In genomic region chr2:141075753-141076152, GRCh38 we compare ENCODE assay signal across 24 cellular contexts.
DNase-seq lines count a peak whose midpoint lies in the region; ATAC-seq, FAIRE-seq and TF ChIP-seq lines count a peak whose summit lies in the region.
"Had no signal": no experiment of that assay in that cellular context is flagged by ENCODE, and none has a peak within 500 bp of the region (broad histone marks: within the 10 kb centered on the region; RNA-seq: fewer than 3 reads in every experiment).

No MANE protein-coding gene starts in this region.

- CTCF ChIA-PET in HepG2 (lab: Yijun Ruan, JAX; ENCODE audit: low intra/inter-chr PET ratio, low total read pairs) (no interaction called here), K562 (lab: Yijun Ruan, JAX; ENCODE audit: low intra/inter-chr PET ratio) (no interaction called here)

- H3K4me3 ChIP-seq in HepG2 (replicated peaks in 1 of 3; ENCODE audit: insufficient read depth in 1 of 3, low read depth in 2 of 3, low read length in 3 of 3) (no peak overlapping the region), right lobe of liver (no peak overlapping the region), K562 (no peak overlapping the region), smooth muscle cell (no peak overlapping the region)
- H3K4me3 ChIP-seq: BLaER1, GM23248 had no signal

- no peak overlapping the region for H2AFZ ChIP-seq in HepG2 (ENCODE audit: low read length)
- H2AFZ ChIP-seq in K562 (ENCODE audit: low read depth, low read length) = no peak overlapping the region
- H2AFZ ChIP-seq in smooth muscle cell (ENCODE audit: low read depth) = peak overlapping the region; percentile 40
- H2AFZ ChIP-seq: GM23248 had no signal

- BruUV-seq in HepG2 (replicated peaks; lab: Mats Ljungman, UMichigan) = no TSS peak
- BruUV-seq in K562 (replicated peaks; lab: Mats Ljungman, UMichigan) = no TSS peak

- TF ChIP-seq EP300 in HepG2 (IDR thresholded peaks at IDR 0.05; ENCODE audit: low read depth in 2 of 2, low read length in 2 of 2) (no peak), HepG2 (CRISPR knock-in tag; IDR thresholded peaks at IDR 0.05; ENCODE audit: borderline replicate concordance) (no peak), K562 (IDR thresholded peaks at IDR 0.05; ENCODE audit: low read length) (no peak)

- H3K4me2 ChIP-seq in HepG2 (ENCODE audit: low read depth, low read length) = no peak overlapping the region
- H3K4me2 ChIP-seq in K562 (ENCODE audit: insufficient read depth, low read length) = no peak overlapping the region
- peak overlapping the region; percentile 18 for H3K4me2 ChIP-seq in smooth muscle cell
- H3K4me2 ChIP-seq: BLaER1 had no signal

- H3K27me3 ChIP-seq in HepG2 (ENCODE audit: control insufficient read depth in 1 of 2, insufficient read depth in 2 of 2, low read length in 2 of 2) (no peaks in the 10 kb centered on the region), right lobe of liver (no peaks in the 10 kb centered on the region), K562 (ENCODE audit: control insufficient read depth in 2 of 2, insufficient read depth in 2 of 2, low read length in 2 of 2) (no peaks in the 10 kb centered on the region), smooth muscle cell (ENCODE audit: low read depth) (no peaks in the 10 kb centered on the region)
- H3K27me3 ChIP-seq: BLaER1 had no signal

- H3K79me2 ChIP-seq in HepG2 (ENCODE audit: insufficient read depth, low read length) = no peaks in the 10 kb centered on the region
- no peaks in the 10 kb centered on the region for H3K79me2 ChIP-seq in K562 (ENCODE audit: control insufficient read depth, insufficient read depth, low read length)
- no peaks in the 10 kb centered on the region for H3K79me2 ChIP-seq in smooth muscle cell (ENCODE audit: low read depth)

- TF ChIP-seq CTCF in HepG2 (CRISPR knock-in tag; IDR thresholded peaks at IDR 0.05) (no peak), right lobe of liver (IDR thresholded peaks at IDR 0.05) (no peak), K562 (IDR thresholded peaks at IDR 0.05 in 2 of 3, conservative IDR thresholded peaks at IDR 0.05 in 1 of 3; ENCODE audit: insufficient read depth in 2 of 3, low read depth in 1 of 3, low read length in 3 of 3) (no peak), smooth muscle cell (IDR thresholded peaks at IDR 0.05; ENCODE audit: borderline replicate concordance, insufficient read depth, poor library complexity, severe bottlenecking) (no peak)

- in situ Hi-C loops in HepG2 (cut with HindIII; ENCODE audit: extremely low pct_ligation_motif_present, low pct_unique_long_range_greater_than_20kb) = no loop called here
- in situ Hi-C loops in K562 (cut with MboI) = no loop called here

- DNase-seq in HepG2 (ENCODE audit: low spot score) = no peak
- DNase-seq in right lobe of liver = no peak
- no peak for DNase-seq in K562 (ENCODE audit: extremely low read depth in 1 of 4, low spot score in 3 of 4)
- DNase-seq in iris pigment epithelial cell (ENCODE audit: low read depth) = peak; percentile 21
- no peak for DNase-seq in smooth muscle cell (lab: John Stamatoyannopoulos, UW; ENCODE audit: unreplicated experiment)
- no peak for DNase-seq in amygdala (lab: John Stamatoyannopoulos, UW)
- DNase-seq: Caco-2; CD4-positive, CD25-positive, alpha-beta regulatory T cell; CD8-positive, alpha-beta T cell; DMS153; DND-41; GM23248; H7; HCEC 1CT had no signal

- no peaks in the 10 kb centered on the region for H3K9me1 ChIP-seq in K562 (ENCODE audit: control insufficient read depth, insufficient read depth, low read length)

- no peaks in the 10 kb centered on the region for H3K4me1 ChIP-seq in HepG2 (ENCODE audit: insufficient read depth, low read length)
- no peaks in the 10 kb centered on the region for H3K4me1 ChIP-seq in right lobe of liver
- H3K4me1 ChIP-seq in K562 (replicated peaks in 1 of 2; ENCODE audit: control insufficient read depth in 2 of 2, insufficient read depth in 2 of 2, low read length in 2 of 2) = no peaks in the 10 kb centered on the region
- peaks cover 3% of the 10 kb centered on the region for H3K4me1 ChIP-seq in smooth muscle cell (ENCODE audit: low read depth)
- H3K4me1 ChIP-seq: BLaER1, Caco-2 had no signal

- TF ChIP-seq RAD21 in HepG2 (CRISPR knock-in tag; IDR thresholded peaks at IDR 0.05) = no peak
- TF ChIP-seq RAD21 in K562 (CRISPR knock-in tag; conservative IDR thresholded peaks at IDR 0.05 in 1 of 2, IDR thresholded peaks at IDR 0.05 in 1 of 2) = no peak

- no peaks in the 10 kb centered on the region for H3K9me3 ChIP-seq in HepG2 (ENCODE audit: low read length)
- H3K9me3 ChIP-seq in right lobe of liver = no peaks in the 10 kb centered on the region
- no peaks in the 10 kb centered on the region for H3K9me3 ChIP-seq in K562 (replicated peaks; ENCODE audit: control insufficient read depth, insufficient read depth, low read depth, low read length)
- H3K9me3 ChIP-seq in smooth muscle cell (replicated peaks; ENCODE audit: low read depth) = no peaks in the 10 kb centered on the region
- H3K9me3 ChIP-seq: BLaER1, Caco-2 had no signal

- intact Hi-C loops in HepG2 (cut with micrococcal nuclease; ENCODE audit: unreplicated experiment) (no loop called here), right lobe of liver (cut with DNase I) (no loop called here), K562 (cut with micrococcal nuclease) (no loop called here)

- H4K20me1 ChIP-seq in HepG2 (ENCODE audit: insufficient read depth, low read length) (no peaks in the 10 kb centered on the region), K562 (replicated peaks; ENCODE audit: control insufficient read depth, insufficient read depth, low read length) (no peaks in the 10 kb centered on the region), smooth muscle cell (ENCODE audit: low read depth) (no peaks in the 10 kb centered on the region)
- H4K20me1 ChIP-seq: BLaER1 had no signal

- H3K36me3 ChIP-seq in HepG2 (replicated peaks in 1 of 2; ENCODE audit: control insufficient read depth in 1 of 2, insufficient read depth in 2 of 2, low read length in 2 of 2) = no peaks in the 10 kb centered on the region
- no peaks in the 10 kb centered on the region for H3K36me3 ChIP-seq in right lobe of liver
- H3K36me3 ChIP-seq in K562 (ENCODE audit: control insufficient read depth, insufficient read depth, low read length) = no peaks in the 10 kb centered on the region
- no peaks in the 10 kb centered on the region for H3K36me3 ChIP-seq in smooth muscle cell (ENCODE audit: low read depth)
- H3K36me3 ChIP-seq: BLaER1 had no signal

- FAIRE-seq in HepG2 (lab: Jason Lieb, UNC) = no peak
- FAIRE-seq in K562 (lab: Jason Lieb, UNC) = no peak
- FAIRE-seq: A204.1, G401.6, GM12892, GM19239, H1 had no signal

- H3K27ac ChIP-seq in HepG2 (ENCODE audit: extremely low read length, insufficient read depth, low read length) = no peak overlapping the region
- no peak overlapping the region for H3K27ac ChIP-seq in right lobe of liver
- H3K27ac ChIP-seq in K562 (ENCODE audit: extremely low read depth, low read depth, low read length) = no peak overlapping the region
- H3K27ac ChIP-seq in smooth muscle cell (ENCODE audit: low read depth) = no peak overlapping the region
- H3K27ac ChIP-seq: 22Rv1, BLaER1, C4-2B, GM23248 had no signal

- ATAC-seq in HepG2 (no peak), right lobe of liver (no peak), K562 (no peak), HG02938 (IDR thresholded peaks at IDR 0.05; ENCODE audit: unreplicated experiment) (no peak), GM18502 (IDR thresholded peaks at IDR 0.05; ENCODE audit: poor library complexity, unreplicated experiment) (no peak)
- ATAC-seq: CD8-positive, alpha-beta T cell had no signal

- no peak overlapping the region for H3K9ac ChIP-seq in HepG2 (ENCODE audit: insufficient read depth, low read depth, low read length)
- H3K9ac ChIP-seq in K562 (ENCODE audit: insufficient read depth in 1 of 2, low read depth in 2 of 2, low read length in 2 of 2) = no peak overlapping the region
- H3K9ac ChIP-seq in smooth muscle cell (ENCODE audit: low read depth) = no peak overlapping the region
- H3K9ac ChIP-seq: BLaER1, GM23248 had no signal

- POLR2A ChIA-PET in HepG2 (lab: Yijun Ruan, JAX) = no interaction called here
- POLR2A ChIA-PET in K562 (lab: Yijun Ruan, JAX) = no interaction called here

- H3F3A ChIP-seq in smooth muscle cell (ENCODE audit: low read depth) = no peaks in the 10 kb centered on the region

- no peak for TF ChIP-seq POLR2A in HepG2 (IDR thresholded peaks at IDR 0.05; ENCODE audit: insufficient read depth in 1 of 2, low read depth in 2 of 2, low read length in 2 of 2)
- TF ChIP-seq POLR2A in right lobe of liver (IDR thresholded peaks at IDR 0.05) = no peak
- no peak for TF ChIP-seq POLR2A in K562 (conservative IDR thresholded peaks at IDR 0.05)

TF ChIP-seq in HepG2, 621 proteins besides CTCF, POLR2A, EP300 and RAD21:
- TF ChIP-seq HNRNPK (IDR thresholded peaks at IDR 0.05; ENCODE audit: low read depth, low read length, poor library complexity, severe bottlenecking) = no peak
- TF ChIP-seq CEBPB (IDR thresholded peaks at IDR 0.05; ENCODE audit: borderline replicate concordance, low read depth, low read length) = peak; percentile 69; the same call in 1 of the 2 replicates
- no peak for TF ChIP-seq RBFOX2 (IDR thresholded peaks at IDR 0.05; ENCODE audit: low read depth, low read length)

TF ChIP-seq in K562, 482 proteins besides CTCF, POLR2A, EP300 and RAD21 (continues in another document):
- no peak for TF ChIP-seq HDAC3 (IDR thresholded peaks at IDR 0.05; ENCODE audit: borderline replicate concordance, partially characterized antibody)
- no peak for TF ChIP-seq CEBPG (CRISPR knock-in tag; IDR thresholded peaks at IDR 0.05)
- TF ChIP-seq CEBPG (tag; conservative IDR thresholded peaks at IDR 0.05 in 1 of 2, IDR thresholded peaks at IDR 0.05 in 1 of 2) = 0 out of 4 replicates have a peak, but pooled peaks of 1 of the 2 experiments have one; percentile 13
- no peak for TF ChIP-seq CBFA2T2 (conservative IDR thresholded peaks at IDR 0.05)
- TF ChIP-seq, protein P1, sequence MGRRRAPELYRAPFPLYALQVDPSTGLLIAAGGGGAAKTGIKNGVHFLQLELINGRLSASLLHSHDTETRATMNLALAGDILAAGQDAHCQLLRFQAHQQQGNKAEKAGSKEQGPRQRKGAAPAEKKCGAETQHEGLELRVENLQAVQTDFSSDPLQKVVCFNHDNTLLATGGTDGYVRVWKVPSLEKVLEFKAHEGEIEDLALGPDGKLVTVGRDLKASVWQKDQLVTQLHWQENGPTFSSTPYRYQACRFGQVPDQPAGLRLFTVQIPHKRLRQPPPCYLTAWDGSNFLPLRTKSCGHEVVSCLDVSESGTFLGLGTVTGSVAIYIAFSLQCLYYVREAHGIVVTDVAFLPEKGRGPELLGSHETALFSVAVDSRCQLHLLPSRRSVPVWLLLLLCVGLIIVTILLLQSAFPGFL (CRISPR knock-in tag; IDR thresholded peaks at IDR 0.05) = no peak
- no peak for TF ChIP-seq FOXK2 (conservative IDR thresholded peaks at IDR 0.05 in 1 of 2, IDR thresholded peaks at IDR 0.05 in 1 of 2; ENCODE audit: low read depth in 2 of 2)
- 0 out of 2 replicates have a peak, but pooled peaks have one; percentile 34 for TF ChIP-seq CEBPB (tag; IDR thresholded peaks at IDR 0.05)

Comparison
In these comparisons a context has a peak if more than half of its experiments do, and no peak if none do; other contexts are left out.
1. Of the 241 proteins assayed by ChIP-seq in both HepG2 and K562: peak only in HepG2: none; only in K562: none; in both: CEBPB; in neither: 239; mixed calls (peak in some experiments, not most) for 1.